ENCODE assay signal across 21 cellular contexts in the genomic region with DNA sequence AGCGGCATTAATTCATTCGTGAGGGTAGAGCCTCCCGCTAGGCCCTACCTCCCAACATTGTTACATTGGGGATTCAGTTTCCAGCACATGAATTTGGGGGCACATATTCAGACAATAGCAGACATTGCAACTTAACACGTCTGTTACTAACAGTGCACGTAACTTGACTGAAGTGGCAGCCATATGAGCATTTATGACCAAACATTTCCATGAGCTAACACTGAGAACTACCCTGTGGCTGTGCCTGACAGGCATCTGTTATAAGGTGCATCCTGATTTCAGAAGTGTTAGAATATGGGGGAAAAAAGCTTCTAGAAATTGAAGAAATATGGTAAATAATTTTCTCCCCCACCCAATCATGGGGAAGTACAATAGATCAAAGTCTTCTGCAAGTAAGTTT. TPM values are rescaled to one million over a fixed set of nuclear protein-coding genes. Genes with fewer than 3 reads are reported as not detected.
DNase-seq lines count a peak whose midpoint lies in the region; ATAC-seq and FAIRE-seq lines count a peak whose summit lies in the region.
"Had no signal": no experiment of that assay in that cellular context is flagged by ENCODE, and none has a peak within 500 bp of the region (broad histone marks: within the 10 kb centered on the region; RNA-seq: fewer than 3 reads in every experiment).

No MANE protein-coding gene starts in this region.

- H3K27ac Mint-ChIP-seq in activated naive CD4-positive, alpha-beta T cell treated with anti-CD3 and anti-CD28 coated beads, Interleukin-2, amount 10 ng/mL, durations not matched to agents 7 days and 5 days, result peak overlapping the region; percentile 76
- H3K27ac Mint-ChIP-seq in activated CD8-positive, alpha-beta T cell treated with anti-CD3 and anti-CD28 coated beads, Interleukin-2, amount 10 ng/mL, durations not matched to agents 7 days and 5 days, result peak overlapping the region; percentile 17
- peak overlapping the region; percentile 3 for H3K27ac Mint-ChIP-seq in stimulated activated effector memory CD8-positive, alpha-beta T cell treated with anti-CD3 and anti-CD28 coated beads, Interleukin-12 subunit alpha, Interleukin-12 subunit beta, amount 100 ng/mL, for 72 hours
- H3K27ac Mint-ChIP-seq: CD14-positive monocyte had no signal

- peak; percentile 42 for FAIRE-seq in GM19239 (lab: Jason Lieb, UNC)

- H3K36me3 Mint-ChIP-seq in activated naive CD4-positive, alpha-beta T cell treated with anti-CD3 and anti-CD28 coated beads, Interleukin-2, amount 10 ng/mL, durations not matched to agents 7 days and 5 days, result peaks cover 51% of the 10 kb centered on the region
- peaks cover 44% of the 10 kb centered on the region for H3K36me3 Mint-ChIP-seq in activated CD8-positive, alpha-beta T cell treated with anti-CD3 and anti-CD28 coated beads, Interleukin-2, amount 10 ng/mL, durations not matched to agents 7 days and 5 days (ENCODE audit: low read depth)
- peaks cover 10% of the 10 kb centered on the region for H3K36me3 Mint-ChIP-seq in stimulated activated effector memory CD8-positive, alpha-beta T cell treated with anti-CD3 and anti-CD28 coated beads, Interleukin-12 subunit alpha, Interleukin-12 subunit beta, amount 100 ng/mL, for 72 hours

- no peaks in the 10 kb centered on the region for H3K9me3 Mint-ChIP-seq in activated naive CD4-positive, alpha-beta T cell treated with anti-CD3 and anti-CD28 coated beads, Interleukin-2, amount 10 ng/mL, durations not matched to agents 7 days and 5 days
- no peaks in the 10 kb centered on the region for H3K9me3 Mint-ChIP-seq in activated CD8-positive, alpha-beta T cell treated with anti-CD3 and anti-CD28 coated beads, Interleukin-2, amount 10 ng/mL, durations not matched to agents 7 days and 5 days (ENCODE audit: insufficient read depth)
- H3K9me3 Mint-ChIP-seq in stimulated activated effector memory CD8-positive, alpha-beta T cell treated with anti-CD3 and anti-CD28 coated beads, Interleukin-12 subunit alpha, Interleukin-12 subunit beta, amount 100 ng/mL, for 72 hours, result no peaks in the 10 kb centered on the region
- H3K9me3 Mint-ChIP-seq: CD14-positive monocyte had no signal

- H3K27me3 Mint-ChIP-seq in activated naive CD4-positive, alpha-beta T cell treated with anti-CD3 and anti-CD28 coated beads, Interleukin-2, amount 10 ng/mL, durations not matched to agents 7 days and 5 days, result no peaks in the 10 kb centered on the region
- H3K27me3 Mint-ChIP-seq in activated CD8-positive, alpha-beta T cell treated with anti-CD3 and anti-CD28 coated beads, Interleukin-2, amount 10 ng/mL, durations not matched to agents 7 days and 5 days (ENCODE audit: low read depth), result no peaks in the 10 kb centered on the region

- H3K4me3 Mint-ChIP-seq in activated naive CD4-positive, alpha-beta T cell treated with anti-CD3 and anti-CD28 coated beads, Interleukin-2, amount 10 ng/mL, durations not matched to agents 7 days and 5 days, result peak overlapping the region; percentile 24
- H3K4me3 Mint-ChIP-seq in activated CD8-positive, alpha-beta T cell treated with anti-CD3 and anti-CD28 coated beads, Interleukin-2, amount 10 ng/mL, durations not matched to agents 7 days and 5 days, result peak overlapping the region; percentile 12
- no peak overlapping the region for H3K4me3 Mint-ChIP-seq in stimulated activated effector memory CD8-positive, alpha-beta T cell treated with anti-CD3 and anti-CD28 coated beads, Interleukin-12 subunit alpha, Interleukin-12 subunit beta, amount 100 ng/mL, for 72 hours
- H3K4me3 Mint-ChIP-seq: CD14-positive monocyte, endodermal cell had no signal

- ATAC-seq in activated CD8-positive, alpha-beta T cell treated with anti-CD3 and anti-CD28 coated beads, Interleukin-2, amount 10 ng/mL, durations not matched to agents 7 days and 5 days, result peak; percentile 25
- peak; percentile 84 for ATAC-seq in stimulated activated effector memory CD8-positive, alpha-beta T cell treated with anti-CD3 and anti-CD28 coated beads, Interleukin-12 subunit alpha, Interleukin-12 subunit beta, amount 100 ng/mL, for 72 hours
- ATAC-seq: left colon had no signal

- DNase-seq in activated naive CD4-positive, alpha-beta T cell treated with anti-CD3 and anti-CD28 coated beads, Interleukin-2, amount 10 ng/mL, durations not matched to agents 7 days and 5 days, result no peak
- DNase-seq in activated naive CD4-positive, alpha-beta T cell (lab: John Stamatoyannopoulos, UW), result no peak
- DNase-seq in GM19239 (ENCODE audit: insufficient read length, low spot score) (no peak), pons (ENCODE audit: low spot score) (no peak), NCI-H2227 treated with DMSO at 0.1 percent for 48 hours (lab: John Stamatoyannopoulos, UW) (no peak)
- DNase-seq in activated CD8-positive, alpha-beta T cell treated with anti-CD3 and anti-CD28 coated beads, Interleukin-2, amount 10 ng/mL, durations not matched to agents 7 days and 5 days, result no peak
- DNase-seq in stimulated activated effector memory CD8-positive, alpha-beta T cell treated with anti-CD3 and anti-CD28 coated beads, Interleukin-12 subunit alpha, Interleukin-12 subunit beta, amount 100 ng/mL, for 72 hours (ENCODE audit: low spot score in 2 of 2), result no peak
- no peak for DNase-seq in stimulated activated naive CD4-positive, alpha-beta T cell (lab: John Stamatoyannopoulos, UW)
- DNase-seq: aorta; foreskin melanocyte; left colon; NCI-H1694 treated with DMSO at 0.1 percent for 48 hours; NCI-H2171; NCI-H526; nucleus accumbens; Peyer's patch; stimulated activated CD4-positive, alpha-beta T cell treated with anti-CD3 and anti-CD28 coated beads, Interleukin-2, amount 100 ng/mL, for 24 hours; stomach; transverse colon had no signal

- POLR2A ChIA-PET in activated CD8-positive, alpha-beta T cell treated with anti-CD3 and anti-CD28 coated beads, Interleukin-2, amount 10 ng/mL, durations not matched to agents 7 days and 5 days (lab: Charles Lee), result interaction anchor here (0.9 kb wide), 1 partner anchor 24 kb away, joined by 5 read pairs; a partner anchor contains a TSS

- H3K4me1 Mint-ChIP-seq in activated naive CD4-positive, alpha-beta T cell treated with anti-CD3 and anti-CD28 coated beads, Interleukin-2, amount 10 ng/mL, durations not matched to agents 7 days and 5 days, result peaks cover 49% of the 10 kb centered on the region
- peaks cover 64% of the 10 kb centered on the region for H3K4me1 Mint-ChIP-seq in activated CD8-positive, alpha-beta T cell treated with anti-CD3 and anti-CD28 coated beads, Interleukin-2, amount 10 ng/mL, durations not matched to agents 7 days and 5 days (ENCODE audit: low read depth)
- peaks cover 33% of the 10 kb centered on the region for H3K4me1 Mint-ChIP-seq in stimulated activated effector memory CD8-positive, alpha-beta T cell treated with anti-CD3 and anti-CD28 coated beads, Interleukin-12 subunit alpha, Interleukin-12 subunit beta, amount 100 ng/mL, for 72 hours

- CTCF ChIA-PET in activated naive CD4-positive, alpha-beta T cell treated with anti-CD3 and anti-CD28 coated beads, Interleukin-2, amount 10 ng/mL, durations not matched to agents 7 days and 5 days (lab: Charles Lee), result interaction anchor here (0.7 kb wide), 2 partner anchors 14 to 23 kb away, joined by 3 read pairs; no protein-coding TSS in a partner anchor
- CTCF ChIA-PET in activated CD8-positive, alpha-beta T cell treated with anti-CD3 and anti-CD28 coated beads, Interleukin-2, amount 10 ng/mL, durations not matched to agents 7 days and 5 days (lab: Charles Lee), result interaction anchor here (0.8 to 1.2 kb wide), 3 partner anchors 14 to 68 kb away, joined by 3 to 5 read pairs (median 3); no protein-coding TSS in a partner anchor

RNA-seq across cellular contexts. Expression of a gene that starts 24.5 kb away (rescaled TPM):
- 10 to 100 TPM; 52.7 to 57.1 TPM for total RNA-seq in activated CD8-positive, alpha-beta T cell treated with anti-CD3 and anti-CD28 coated beads, Interleukin-2, amount 10 ng/mL, durations not matched to agents 7 days and 5 days

Comparison
In these comparisons a context has a peak if more than half of its experiments do, and no peak if none do; other contexts are left out.
1. H3K27ac Mint-ChIP-seq: peak in every context shown above with its lines; median percentile 76 in activated naive CD4-positive, alpha-beta T cell treated with anti-CD3 and anti-CD28 coated beads, Interleukin-2, amount 10 ng/mL, durations not matched to agents 7 days and 5 days; 17 in activated CD8-positive, alpha-beta T cell treated with anti-CD3 and anti-CD28 coated beads, Interleukin-2, amount 10 ng/mL, durations not matched to agents 7 days and 5 days; 3 in stimulated activated effector memory CD8-positive, alpha-beta T cell treated with anti-CD3 and anti-CD28 coated beads, Interleukin-12 subunit alpha, Interleukin-12 subunit beta, amount 100 ng/mL, for 72 hours.